Comparison of ENCODE assay signal across 3 cellular contexts in the genomic region with DNA sequence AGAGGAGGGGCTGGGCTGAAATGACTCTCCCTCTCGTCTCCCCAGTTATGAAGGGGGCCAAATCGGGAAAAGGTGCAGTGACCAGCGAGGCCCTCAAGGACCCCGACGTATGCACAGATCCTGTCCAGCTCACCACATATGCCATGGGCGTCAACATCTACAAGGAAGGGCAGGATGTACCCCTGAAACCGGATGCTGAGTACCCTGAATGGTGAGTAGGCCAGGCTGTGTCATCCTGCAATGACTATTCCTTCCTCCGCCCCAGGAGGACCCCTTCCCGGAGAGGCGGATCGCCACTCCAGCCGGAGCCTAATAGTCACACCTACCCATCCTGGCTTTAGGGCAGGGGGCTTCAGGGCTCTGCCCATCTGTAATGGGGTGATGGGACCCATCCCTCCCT.
TF ChIP-seq lines count a peak whose summit lies in the region.

No MANE protein-coding gene starts in this region.

TF ChIP-seq in endothelial cell of umbilical vein, 7 proteins besides CTCF, POLR2A, EP300 and RAD21:
- TF ChIP-seq MYC (IDR thresholded peaks at IDR 0.05; ENCODE audit: low read depth, low read length) = no peak
- TF ChIP-seq, protein P1, sequence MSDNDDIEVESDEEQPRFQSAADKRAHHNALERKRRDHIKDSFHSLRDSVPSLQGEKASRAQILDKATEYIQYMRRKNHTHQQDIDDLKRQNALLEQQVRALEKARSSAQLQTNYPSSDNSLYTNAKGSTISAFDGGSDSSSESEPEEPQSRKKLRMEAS (IDR thresholded peaks at IDR 0.05; ENCODE audit: insufficient read depth, insufficient read length) = no peak
- peak; percentile 7 for TF ChIP-seq JUN (IDR thresholded peaks at IDR 0.05; ENCODE audit: borderline replicate concordance, insufficient read depth, insufficient read length, low read depth)
- TF ChIP-seq POLR2AphosphoS5 (IDR thresholded peaks at IDR 0.05; ENCODE audit: insufficient read depth, low read depth, low read length) = peak; percentile 49
- TF ChIP-seq FOS (IDR thresholded peaks at IDR 0.05; ENCODE audit: borderline replicate concordance, insufficient read depth, low read length) = peak; percentile 40
- TF ChIP-seq EZH2 (IDR thresholded peaks at IDR 0.05; ENCODE audit: borderline replicate concordance, low read depth, low read length, severe bottlenecking) = no peak
- no peak for TF ChIP-seq GATA2 (IDR thresholded peaks at IDR 0.05; ENCODE audit: insufficient read depth, insufficient read length, low read depth, low read length)

TF ChIP-seq in HEK293T, 16 proteins besides CTCF, POLR2A, EP300 and RAD21:
- TF ChIP-seq ZNF384 (IDR thresholded peaks at IDR 0.05) = no peak
- TF ChIP-seq TARDBP (IDR thresholded peaks at IDR 0.05) = no peak
- TF ChIP-seq, protein P2, sequence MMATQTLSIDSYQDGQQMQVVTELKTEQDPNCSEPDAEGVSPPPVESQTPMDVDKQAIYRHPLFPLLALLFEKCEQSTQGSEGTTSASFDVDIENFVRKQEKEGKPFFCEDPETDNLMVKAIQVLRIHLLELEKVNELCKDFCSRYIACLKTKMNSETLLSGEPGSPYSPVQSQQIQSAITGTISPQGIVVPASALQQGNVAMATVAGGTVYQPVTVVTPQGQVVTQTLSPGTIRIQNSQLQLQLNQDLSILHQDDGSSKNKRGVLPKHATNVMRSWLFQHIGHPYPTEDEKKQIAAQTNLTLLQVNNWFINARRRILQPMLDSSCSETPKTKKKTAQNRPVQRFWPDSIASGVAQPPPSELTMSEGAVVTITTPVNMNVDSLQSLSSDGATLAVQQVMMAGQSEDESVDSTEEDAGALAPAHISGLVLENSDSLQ (IDR thresholded peaks at IDR 0.05) = no peak
- TF ChIP-seq SUZ12 (IDR thresholded peaks at IDR 0.05) = no peak
- no peak for TF ChIP-seq ELF4 (IDR thresholded peaks at IDR 0.05)
- TF ChIP-seq CTBP1 (IDR thresholded peaks at IDR 0.05; ENCODE audit: borderline replicate concordance) = no peak
- TF ChIP-seq HDGF (IDR thresholded peaks at IDR 0.05; ENCODE audit: borderline replicate concordance) = no peak
- TF ChIP-seq LEF1 (IDR thresholded peaks at IDR 0.05; ENCODE audit: borderline replicate concordance) = no peak
- TF ChIP-seq NFRKB (IDR thresholded peaks at IDR 0.05) = no peak
- TF ChIP-seq FOXA1 (IDR thresholded peaks at IDR 0.05) = no peak
- no peak for TF ChIP-seq L3MBTL2 (conservative IDR thresholded peaks at IDR 0.05)

TF ChIP-seq in SK-N-SH, 30 proteins besides CTCF, POLR2A, EP300 and RAD21:
- TF ChIP-seq MEF2A (IDR thresholded peaks at IDR 0.05; ENCODE audit: borderline replicate concordance, low read depth) (no peak), EZH2phosphoT487 (IDR thresholded peaks at IDR 0.05; ENCODE audit: borderline replicate concordance, low read depth) (no peak)
- TF ChIP-seq, protein P3, sequence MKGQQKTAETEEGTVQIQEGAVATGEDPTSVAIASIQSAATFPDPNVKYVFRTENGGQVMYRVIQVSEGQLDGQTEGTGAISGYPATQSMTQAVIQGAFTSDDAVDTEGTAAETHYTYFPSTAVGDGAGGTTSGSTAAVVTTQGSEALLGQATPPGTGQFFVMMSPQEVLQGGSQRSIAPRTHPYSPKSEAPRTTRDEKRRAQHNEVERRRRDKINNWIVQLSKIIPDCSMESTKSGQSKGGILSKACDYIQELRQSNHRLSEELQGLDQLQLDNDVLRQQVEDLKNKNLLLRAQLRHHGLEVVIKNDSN (IDR thresholded peaks at IDR 0.05; ENCODE audit: borderline replicate concordance, low read depth) = no peak
